Comparison of ENCODE assay signal across 12 cellular contexts in genomic region chr6:26202811-26203583, GRCh38.
DNase-seq lines count a peak whose midpoint lies in the region; ATAC-seq, FAIRE-seq and TF ChIP-seq lines count a peak whose summit lies in the region.
"Had no signal": no experiment of that assay in that cellular context is flagged by ENCODE, and none has a peak within 500 bp of the region (broad histone marks: within the 10 kb centered on the region; RNA-seq: fewer than 3 reads in every experiment).

No MANE protein-coding gene starts in this region.

- no peaks in the 10 kb centered on the region for H4K20me1 ChIP-seq in OCI-LY7 (ENCODE audit: insufficient read depth, low read length)

- DNase-seq in activated T-cell treated with anti-CD3 and anti-CD28 coated beads, Interleukin-2, amount 50 U/mL, for 72 hours: no peak
- DNase-seq in activated T-cell treated with anti-CD3 and anti-CD28 coated beads for 4 hours (no peak), OCI-LY7 (ENCODE audit: low spot score) (peak; percentile 61), endothelial cell (ENCODE audit: low spot score) (no peak), frontal cortex (ENCODE audit: low spot score in 2 of 2) (no peak), H54 (ENCODE audit: insufficient read length, low spot score) (no peak)
- no peak for DNase-seq in stimulated activated effector memory CD8-positive, alpha-beta T cell treated with anti-CD3 and anti-CD28 coated beads, Interleukin-12 subunit alpha, Interleukin-12 subunit beta, amount 100 ng/mL, for 72 hours (ENCODE audit: low spot score in 2 of 2)
- DNase-seq: activated naive CD4-positive, alpha-beta T cell treated with Interleukin-2 at 50 U/mL for 16 hours; islet precursor cell; NCI-H345 had no signal

- H3K4me1 ChIP-seq in OCI-LY7 (ENCODE audit: insufficient read depth, low read length, poor library complexity, severe bottlenecking): peaks cover 63% of the 10 kb centered on the region

- no peaks in the 10 kb centered on the region for H3K9me2 ChIP-seq in OCI-LY7 (ENCODE audit: insufficient read depth, low read length)

- peak overlapping the region; percentile 73 for H3K27ac Mint-ChIP-seq in activated T-cell treated with anti-CD3 and anti-CD28 coated beads, Interleukin-2, amount 50 U/mL, for 72 hours
- no peak overlapping the region for H3K27ac Mint-ChIP-seq in endothelial cell (ENCODE audit: unreplicated experiment)
- H3K27ac Mint-ChIP-seq in stimulated activated effector memory CD8-positive, alpha-beta T cell treated with anti-CD3 and anti-CD28 coated beads, Interleukin-12 subunit alpha, Interleukin-12 subunit beta, amount 100 ng/mL, for 72 hours: no peak overlapping the region

- TF ChIP-seq CTCF in OCI-LY7 (conservative IDR thresholded peaks at IDR 0.05; ENCODE audit: low read length): no peak
- no peak for TF ChIP-seq CTCF in endothelial cell (IDR thresholded peaks at IDR 0.05; ENCODE audit: unreplicated experiment)

- CTCF ChIA-PET in OCI-LY7 (lab: Charles Lee; ENCODE audit: unreplicated experiment): no interaction called here

- no peaks in the 10 kb centered on the region for H3K9me3 Mint-ChIP-seq in activated T-cell treated with anti-CD3 and anti-CD28 coated beads, Interleukin-2, amount 50 U/mL, for 72 hours
- H3K9me3 Mint-ChIP-seq in endothelial cell (ENCODE audit: unreplicated experiment): no peaks in the 10 kb centered on the region
- no peaks in the 10 kb centered on the region for H3K9me3 Mint-ChIP-seq in stimulated activated effector memory CD8-positive, alpha-beta T cell treated with anti-CD3 and anti-CD28 coated beads, Interleukin-12 subunit alpha, Interleukin-12 subunit beta, amount 100 ng/mL, for 72 hours

- H3K27ac ChIP-seq in OCI-LY7 (ENCODE audit: low read depth, low read length, poor library complexity, severe bottlenecking): peak overlapping the region; percentile 93

- no peaks in the 10 kb centered on the region for H3K27me3 Mint-ChIP-seq in activated T-cell treated with anti-CD3 and anti-CD28 coated beads, Interleukin-2, amount 50 U/mL, for 72 hours (ENCODE audit: low read depth)
- peaks cover 11% of the 10 kb centered on the region for H3K27me3 Mint-ChIP-seq in endothelial cell (ENCODE audit: unreplicated experiment)

- H3K4me1 Mint-ChIP-seq in activated T-cell treated with anti-CD3 and anti-CD28 coated beads, Interleukin-2, amount 50 U/mL, for 72 hours (ENCODE audit: low read depth): peaks cover 37% of the 10 kb centered on the region
- H3K4me1 Mint-ChIP-seq in endothelial cell (ENCODE audit: unreplicated experiment): peaks cover 16% of the 10 kb centered on the region
- H3K4me1 Mint-ChIP-seq in stimulated activated effector memory CD8-positive, alpha-beta T cell treated with anti-CD3 and anti-CD28 coated beads, Interleukin-12 subunit alpha, Interleukin-12 subunit beta, amount 100 ng/mL, for 72 hours: peaks cover 35% of the 10 kb centered on the region

- POLR2A ChIA-PET in OCI-LY7 (lab: Charles Lee): interaction anchor here (0.6 to 22.5 kb wide), 22 partner anchors 7 to 1667 kb away, joined by 3 to 505 read pairs (median 4); a partner anchor contains a TSS

- no peaks in the 10 kb centered on the region for H3K9me3 ChIP-seq in OCI-LY7 (ENCODE audit: low read length)

- FAIRE-seq in frontal cortex (lab: Jason Lieb, UNC) (no peak), H54 (lab: Jason Lieb, UNC) (no peak)
- FAIRE-seq: endothelial cell of umbilical vein had no signal

- H3K79me2 ChIP-seq in OCI-LY7 (ENCODE audit: insufficient read depth, low read depth, low read length): no peaks in the 10 kb centered on the region; the same call in 1 of the 2 replicates

- intact Hi-C loops in OCI-LY7 (cut with micrococcal nuclease; ENCODE audit: unreplicated experiment): loop anchor here (2.0 kb wide), 1 partner anchor 930 kb away; a partner anchor contains a TSS

- no peaks in the 10 kb centered on the region for H3K36me3 ChIP-seq in OCI-LY7 (ENCODE audit: insufficient read depth, low read length)

- peak overlapping the region; percentile 79 for H3K4me3 ChIP-seq in OCI-LY7 (ENCODE audit: low read depth, low read length, poor library complexity, severe bottlenecking)

- H3K4me3 Mint-ChIP-seq in activated T-cell treated with anti-CD3 and anti-CD28 coated beads, Interleukin-2, amount 50 U/mL, for 72 hours: peak overlapping the region; percentile 26 to 52
- peak overlapping the region; percentile 82 for H3K4me3 Mint-ChIP-seq in endothelial cell (ENCODE audit: unreplicated experiment)
- H3K4me3 Mint-ChIP-seq in stimulated activated effector memory CD8-positive, alpha-beta T cell treated with anti-CD3 and anti-CD28 coated beads, Interleukin-12 subunit alpha, Interleukin-12 subunit beta, amount 100 ng/mL, for 72 hours: peak overlapping the region; percentile 46

- H3K4me2 ChIP-seq in OCI-LY7 (ENCODE audit: low read length): peak overlapping the region; percentile 98

- H2AFZ ChIP-seq in OCI-LY7 (ENCODE audit: low read length): no peak overlapping the region

- H3K36me3 Mint-ChIP-seq in activated T-cell treated with anti-CD3 and anti-CD28 coated beads, Interleukin-2, amount 50 U/mL, for 72 hours (ENCODE audit: insufficient read depth in 2 of 2): peaks cover 0 to 3% of the 10 kb centered on the region in 2 donors
- H3K36me3 Mint-ChIP-seq in endothelial cell (ENCODE audit: low read depth, unreplicated experiment): peaks cover 3% of the 10 kb centered on the region
- H3K36me3 Mint-ChIP-seq in stimulated activated effector memory CD8-positive, alpha-beta T cell treated with anti-CD3 and anti-CD28 coated beads, Interleukin-12 subunit alpha, Interleukin-12 subunit beta, amount 100 ng/mL, for 72 hours: peaks cover 32% of the 10 kb centered on the region

- no TSS peak for BruUV-seq in OCI-LY7 (replicated peaks; lab: Mats Ljungman, UMichigan)

- TF ChIP-seq POLR2A in H54 (IDR thresholded peaks at IDR 0.05; ENCODE audit: low read depth, low read length): no peak

- ATAC-seq in activated T-cell treated with anti-CD3 and anti-CD28 coated beads, Interleukin-2, amount 50 U/mL, for 72 hours (replicated peaks in 1 of 2): no peak
- ATAC-seq in stimulated activated effector memory CD8-positive, alpha-beta T cell treated with anti-CD3 and anti-CD28 coated beads, Interleukin-12 subunit alpha, Interleukin-12 subunit beta, amount 100 ng/mL, for 72 hours: no peak
- ATAC-seq in HG03039 (IDR thresholded peaks at IDR 0.05; ENCODE audit: unreplicated experiment): no peak
